ENCODE assay signal across 1 cellular context in the genomic region with DNA sequence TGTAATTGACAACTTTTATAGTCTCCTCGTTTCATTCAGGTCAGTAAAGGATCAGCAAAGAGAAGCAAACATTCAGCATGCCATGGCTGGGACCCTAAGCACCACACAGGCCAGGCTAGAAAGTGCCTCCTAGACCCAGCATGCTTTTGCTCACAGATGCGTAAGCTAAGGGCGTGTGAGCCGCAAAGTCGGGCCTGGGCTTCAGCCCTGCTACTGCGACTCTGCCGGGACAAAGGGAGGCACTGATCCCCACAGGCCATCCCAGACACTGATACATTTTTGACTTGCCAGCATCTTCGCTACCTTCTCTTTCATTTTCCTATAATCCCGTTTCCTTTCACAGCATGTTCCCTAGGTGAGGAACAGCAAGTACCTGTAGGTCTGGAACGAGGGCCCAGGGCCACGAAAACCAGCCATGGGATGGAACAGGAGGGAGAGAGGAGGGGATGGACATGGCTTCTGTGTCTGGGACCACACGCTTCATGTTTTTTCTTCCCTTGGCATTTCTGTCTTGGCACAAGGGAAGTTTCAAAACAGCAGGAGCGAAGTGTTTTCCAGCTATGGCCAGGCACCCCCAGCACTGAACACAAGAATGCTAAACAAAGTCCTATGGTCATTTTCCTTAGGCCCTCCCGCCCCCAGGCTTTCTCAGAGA.
TF ChIP-seq lines count a peak whose summit lies in the region.

No MANE protein-coding gene starts in this region.

TF ChIP-seq in HepG2, 621 proteins besides CTCF, POLR2A, EP300 and RAD21:
- TF ChIP-seq ZNF564 (CRISPR knock-in tag; IDR thresholded peaks at IDR 0.05) (no peak), ZNF337 (CRISPR knock-in tag; IDR thresholded peaks at IDR 0.05; ENCODE audit: borderline replicate concordance, low read depth) (no peak), NR2F6 (IDR thresholded peaks at IDR 0.05) (no peak), NR2F6 (CRISPR knock-in tag; IDR thresholded peaks at IDR 0.05) (no peak), RNF2 (conservative IDR thresholded peaks at IDR 0.05; ENCODE audit: low read depth) (no peak), ZNF34 (CRISPR knock-in tag; IDR thresholded peaks at IDR 0.05; ENCODE audit: borderline replicate concordance) (no peak), PHB2 (IDR thresholded peaks at IDR 0.05; ENCODE audit: partially characterized antibody) (no peak), RXRA (CRISPR knock-in tag; IDR thresholded peaks at IDR 0.05) (no peak), AGO2 (optimal IDR thresholded peaks at IDR 0.05; ENCODE audit: low read depth, low read length) (no peak), SRF (IDR thresholded peaks at IDR 0.05; ENCODE audit: low read depth, low read length) (no peak), HMG20A (CRISPR knock-in tag; IDR thresholded peaks at IDR 0.05; ENCODE audit: borderline replicate concordance) (no peak), ZNF431 (CRISPR knock-in tag; IDR thresholded peaks at IDR 0.05; ENCODE audit: borderline replicate concordance, low read depth) (no peak), DMAP1 (CRISPR knock-in tag; IDR thresholded peaks at IDR 0.05) (no peak), ZNF713 (CRISPR knock-in tag; IDR thresholded peaks at IDR 0.05) (no peak), TRIM24 (CRISPR knock-in tag; IDR thresholded peaks at IDR 0.05) (no peak)
- TF ChIP-seq, protein P1, sequence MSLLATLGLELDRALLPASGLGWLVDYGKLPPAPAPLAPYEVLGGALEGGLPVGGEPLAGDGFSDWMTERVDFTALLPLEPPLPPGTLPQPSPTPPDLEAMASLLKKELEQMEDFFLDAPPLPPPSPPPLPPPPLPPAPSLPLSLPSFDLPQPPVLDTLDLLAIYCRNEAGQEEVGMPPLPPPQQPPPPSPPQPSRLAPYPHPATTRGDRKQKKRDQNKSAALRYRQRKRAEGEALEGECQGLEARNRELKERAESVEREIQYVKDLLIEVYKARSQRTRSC (CRISPR knock-in tag; IDR thresholded peaks at IDR 0.05; ENCODE audit: low read depth) = no peak
